ENCODE assay signal across 12 cellular contexts in the genomic region with DNA sequence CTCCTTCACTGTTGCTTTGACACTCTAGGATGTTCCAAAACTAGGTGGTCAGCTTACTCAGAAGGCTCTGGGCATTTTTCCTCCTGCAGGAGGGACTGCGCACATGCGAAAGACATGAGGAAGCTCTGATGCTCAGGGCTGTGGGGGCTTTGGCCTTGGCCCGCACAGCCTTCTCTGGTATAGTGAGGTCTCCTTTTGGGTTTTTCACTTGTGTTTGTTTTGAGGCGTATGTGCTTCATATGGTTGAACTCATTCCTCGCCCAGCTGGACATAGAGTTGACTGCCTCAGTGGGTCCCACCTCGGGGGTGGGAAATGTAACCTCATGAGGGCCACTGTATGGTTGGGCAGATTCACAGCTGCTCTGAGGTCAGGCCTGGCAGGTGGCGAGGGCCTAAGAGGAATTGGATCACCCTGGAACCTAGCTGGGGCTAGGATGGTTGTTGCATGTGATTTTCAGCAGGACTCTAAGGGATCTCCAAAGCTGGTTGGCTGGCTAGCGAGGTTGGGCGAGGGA.
DNase-seq lines count a peak whose midpoint lies in the region; ATAC-seq and TF ChIP-seq lines count a peak whose summit lies in the region.
"Had no signal": no experiment of that assay in that cellular context is flagged by ENCODE, and none has a peak within 500 bp of the region (broad histone marks: within the 10 kb centered on the region; RNA-seq: fewer than 3 reads in every experiment).

No MANE protein-coding gene starts in this region.

- DNase-seq in WTC11 (ENCODE audit: low spot score): no peak
- DNase-seq in neural progenitor cell (ENCODE audit: low spot score): no peak
- no peak for DNase-seq in NCI-H2171 treated with DMSO at 0.1 percent for 48 hours (lab: John Stamatoyannopoulos, UW)
- no peak for DNase-seq in NCI-H2171 (lab: John Stamatoyannopoulos, UW)
- no peak for DNase-seq in DMS 273 treated with DMSO at 0.1 percent for 48 hours (lab: John Stamatoyannopoulos, UW)
- DNase-seq in iPS-NIHi11 (ENCODE audit: low spot score): no peak
- DNase-seq: activated T-cell treated with anti-CD3 and anti-CD28 coated beads, Interleukin-2, amount 50 U/mL, for 4 hours; NCI-H1048 had no signal

- CTCF ChIA-PET in WTC11 (lab: Charles Lee): interaction anchor here (1.4 kb wide), 1 partner anchor 8 kb away, joined by 3 read pairs; no protein-coding TSS in a partner anchor

- no peak overlapping the region for H3K4me2 ChIP-seq in neural progenitor cell

- H2AFZ ChIP-seq in neural progenitor cell (replicated peaks): no peak overlapping the region

- H3K79me2 ChIP-seq in neural progenitor cell (ENCODE audit: low read depth): no peaks in the 10 kb centered on the region

- no peak for TF ChIP-seq POLR2A in GM18505 (IDR thresholded peaks at IDR 0.05; ENCODE audit: borderline replicate concordance, extremely low read depth, insufficient read depth, insufficient read length)

- ATAC-seq in GM18505 (IDR thresholded peaks at IDR 0.05; ENCODE audit: unreplicated experiment) (peak; percentile 14), WTC11 (no peak)

- H3K27ac Mint-ChIP-seq in WTC11 (peak overlapping the region; percentile 12; the same call in 1 of the 2 replicates), neural progenitor cell (peak overlapping the region; percentile 43)

- peaks cover 4% of the 10 kb centered on the region for H3F3A ChIP-seq in neural progenitor cell (ENCODE audit: low read depth)

- H4K20me1 ChIP-seq in neural progenitor cell (ENCODE audit: low read depth): peaks cover 9% of the 10 kb centered on the region

- H3K4me3 ChIP-seq in neural progenitor cell: no peak overlapping the region
- H3K4me3 ChIP-seq: left lung, pancreas had no signal

- H3K9ac ChIP-seq in neural progenitor cell: no peak overlapping the region

- TF ChIP-seq CTCF in C4-2B (conservative IDR thresholded peaks at IDR 0.05) (no peak), WTC11 (IDR thresholded peaks at IDR 0.05) (no peak), neural progenitor cell (IDR thresholded peaks at IDR 0.05) (no peak)

- no peaks in the 10 kb centered on the region for H3K27me3 ChIP-seq in neural progenitor cell
- H3K27me3 ChIP-seq: left lung, pancreas had no signal

- H3K9me3 ChIP-seq in neural progenitor cell (ENCODE audit: low read depth): no peaks in the 10 kb centered on the region
- H3K9me3 ChIP-seq: left lung, pancreas had no signal

- peaks cover 16% of the 10 kb centered on the region for H3K4me1 ChIP-seq in neural progenitor cell

- no peaks in the 10 kb centered on the region for H3K36me3 ChIP-seq in neural progenitor cell
- H3K36me3 ChIP-seq: left lung, pancreas had no signal

- H3K9me3 Mint-ChIP-seq in WTC11 (no peaks in the 10 kb centered on the region), neural progenitor cell (no peaks in the 10 kb centered on the region)
- H3K9me3 Mint-ChIP-seq: activated T-cell treated with anti-CD3 and anti-CD28 coated beads, Interleukin-2, amount 50 U/mL, for 4 hours had no signal

- H3K4me3 Mint-ChIP-seq in WTC11: no peak overlapping the region
- peak overlapping the region; percentile 24 for H3K4me3 Mint-ChIP-seq in neural progenitor cell
- H3K4me3 Mint-ChIP-seq: activated T-cell treated with anti-CD3 and anti-CD28 coated beads, Interleukin-2, amount 50 U/mL, for 4 hours had no signal

- POLR2A ChIA-PET in WTC11 (lab: Charles Lee): interaction anchor here (0.6 kb wide), 1 partner anchor 107 kb away, joined by 5 read pairs; no protein-coding TSS in a partner anchor

- H3K36me3 Mint-ChIP-seq in WTC11: no peaks in the 10 kb centered on the region
- peaks cover 2% of the 10 kb centered on the region for H3K36me3 Mint-ChIP-seq in neural progenitor cell

- peak overlapping the region; percentile 96 for H3K27ac ChIP-seq in C4-2B
- H3K27ac ChIP-seq in neural progenitor cell: no peak overlapping the region
- H3K27ac ChIP-seq: pancreas had no signal

- no peaks in the 10 kb centered on the region for H3K27me3 Mint-ChIP-seq in WTC11 (ENCODE audit: low read depth)
- H3K27me3 Mint-ChIP-seq in neural progenitor cell (ENCODE audit: insufficient read depth, low read depth): peaks cover 4% of the 10 kb centered on the region

- peaks cover 31% of the 10 kb centered on the region for H3K4me1 Mint-ChIP-seq in WTC11
- H3K4me1 Mint-ChIP-seq in neural progenitor cell: peaks cover 28% of the 10 kb centered on the region

TF ChIP-seq in WTC11, 78 proteins besides CTCF, POLR2A, EP300 and RAD21:
- no peak for TF ChIP-seq E2F4 (CRISPR knock-in tag; IDR thresholded peaks at IDR 0.05; ENCODE audit: borderline replicate concordance, low read depth)
- TF ChIP-seq CBFB (CRISPR knock-in tag; IDR thresholded peaks at IDR 0.05; ENCODE audit: low read depth): no peak
- no peak for TF ChIP-seq E2F5 (CRISPR knock-in tag; IDR thresholded peaks at IDR 0.05)
